ENCODE assay signal across 8 cellular contexts in the genomic region with DNA sequence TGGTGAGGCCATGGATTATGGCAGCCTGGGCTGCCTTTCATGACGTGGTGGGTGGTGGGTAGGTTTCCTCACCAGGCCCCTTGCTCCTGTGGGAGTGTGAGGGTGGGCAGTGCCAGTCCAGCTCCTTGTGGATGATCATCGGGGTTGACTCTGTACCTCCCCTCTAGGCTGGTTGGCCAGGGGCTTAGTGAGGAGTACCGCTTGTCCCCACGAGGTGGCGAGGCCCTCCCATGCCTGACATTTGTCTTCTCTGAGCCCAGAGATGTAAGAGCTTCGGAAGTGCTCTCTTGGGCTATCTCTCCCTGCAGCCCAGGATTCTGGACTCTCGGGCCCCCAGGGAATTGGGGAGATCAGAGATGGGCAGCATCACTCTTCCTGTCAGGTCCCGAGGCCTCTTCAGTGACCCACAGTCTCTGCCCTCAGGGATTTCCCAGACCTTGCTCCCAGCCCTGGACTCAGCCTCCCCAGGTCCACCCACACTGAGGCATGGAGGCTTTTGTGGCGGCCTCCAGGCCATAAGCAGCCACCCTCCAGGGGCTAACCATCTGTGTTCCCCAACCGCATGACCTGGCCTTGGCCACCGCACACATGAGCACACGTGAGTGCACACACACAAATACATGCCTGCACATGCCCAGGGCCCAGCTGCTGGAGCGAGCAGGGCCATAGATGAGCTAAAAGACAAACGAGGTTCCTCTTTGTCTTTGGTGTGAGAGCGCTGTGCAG. TPM values are rescaled to one million over a fixed set of nuclear protein-coding genes. Genes with fewer than 3 reads are reported as not detected.
DNase-seq lines count a peak whose midpoint lies in the region; ATAC-seq and TF ChIP-seq lines count a peak whose summit lies in the region.

No MANE protein-coding gene starts in this region.

- peak; percentile 81 for TF ChIP-seq CTCF in chondrocyte (IDR thresholded peaks at IDR 0.05)
- peak; percentile 49 for TF ChIP-seq CTCF in lower lobe of right lung (IDR thresholded peaks at IDR 0.05)

- H3K9me3 ChIP-seq in lower lobe of right lung (no peaks in the 10 kb centered on the region), aorta (ENCODE audit: control insufficient read depth, low read length) (no peaks in the 10 kb centered on the region)

- no peak overlapping the region for H3K4me3 ChIP-seq in lower lobe of right lung
- no peak overlapping the region for H3K4me3 ChIP-seq in aorta (ENCODE audit: low read length in 2 of 2)

- DNase-seq in NCI-H510A (lab: John Stamatoyannopoulos, UW) (peak; percentile 41), NCI-H510A treated with DMSO at 0.1 percent for 48 hours (lab: John Stamatoyannopoulos, UW) (no peak), HT-29 (ENCODE audit: low spot score) (peak; percentile 76), SK-MEL-5 (ENCODE audit: low read depth, low spot score) (peak; percentile 83), chondrocyte (ENCODE audit: low spot score) (no peak), lower lobe of right lung (no peak), aorta (peak in 1 of 2 donors; percentile 55)

- in situ Hi-C loops in SK-MEL-5 (cut with HindIII; ENCODE audit: low pct_unique_long_range_greater_than_20kb, low sequenced_read_pairs), result no loop called here

- no peaks in the 10 kb centered on the region for H3K4me1 Mint-ChIP-seq in chondrocyte (ENCODE audit: low read depth)

- peaks cover 34% of the 10 kb centered on the region for H3K27me3 Mint-ChIP-seq in chondrocyte (ENCODE audit: low read depth)

- H3K27me3 ChIP-seq in lower lobe of right lung (ENCODE audit: low read depth) (peaks cover 27% of the 10 kb centered on the region), aorta (ENCODE audit: control insufficient read depth in 1 of 2, insufficient read depth in 2 of 2, low read length in 1 of 2) (no peaks in the 10 kb centered on the region)

- H3K4me1 ChIP-seq in lower lobe of right lung (peaks cover 9% of the 10 kb centered on the region), aorta (ENCODE audit: control insufficient read depth in 1 of 2, insufficient read depth in 2 of 2, low read length in 2 of 2) (no peaks in the 10 kb centered on the region)

- H3K27ac ChIP-seq in lower lobe of right lung (no peak overlapping the region), aorta (ENCODE audit: low read depth in 1 of 2, low read length in 2 of 2) (no peak overlapping the region)

- ATAC-seq in GM21526 (IDR thresholded peaks at IDR 0.05; ENCODE audit: low FRiP score, unreplicated experiment) (peak; percentile 66), lower lobe of right lung (peak; percentile 34 to 50), aorta (ENCODE audit: low FRiP score) (peak; percentile 47)

- no peaks in the 10 kb centered on the region for H3K9me3 Mint-ChIP-seq in chondrocyte (ENCODE audit: low read depth)

- intact Hi-C loops in lower lobe of right lung (cut with DNase I), result no loop called here
- intact Hi-C loops in aorta (cut with DNase I), result loop anchor here (2.0 to 10.0 kb wide), 5 partner anchors 79 to 284 kb away; no protein-coding TSS in a partner anchor

- H3K27ac Mint-ChIP-seq in chondrocyte (ENCODE audit: unreplicated experiment), result no peak overlapping the region

- H3K36me3 ChIP-seq in lower lobe of right lung (peaks cover 22% of the 10 kb centered on the region), aorta (ENCODE audit: control insufficient read depth in 1 of 2, insufficient read depth in 2 of 2, low read length in 1 of 2) (no peaks in the 10 kb centered on the region)

- H3K4me3 Mint-ChIP-seq in chondrocyte (ENCODE audit: unreplicated experiment), result no peak overlapping the region

- peaks cover 5% of the 10 kb centered on the region for H3K36me3 Mint-ChIP-seq in chondrocyte (ENCODE audit: low read depth)

- 53 to 55% methylated on average over 15 of the region's 15 CpGs for WGBS in aorta, 2 donors

RNA-seq across cellular contexts. Expression of a gene that starts 6.5 kb away (rescaled TPM):
- 77.8 and 86.8 TPM in 2 replicates for total RNA-seq in HT-29 (2014; rRNA removed; shearing (Covaris generic))
- 191 and 200 TPM in 2 replicates for total RNA-seq in SK-MEL-5 (2014; rRNA removed; shearing (Covaris generic))
- 147 and 149 TPM in 2 replicates for polyA plus RNA-seq in SK-MEL-5 (2015; cell fraction: cytosol; rRNA removed)
- polyA plus RNA-seq in SK-MEL-5 (2015; cell fraction: nucleus; rRNA removed), result 21.2 and 25.9 TPM in 2 replicates
- total RNA-seq in chondrocyte (8.9 to 13.5 TPM (median 12.8 TPM) in 3 replicates), lower lobe of right lung (46.2 TPM), aorta (10 to 100 TPM; 16.1 to 22.4 TPM)
- polyA plus RNA-seq in aorta, result 10 to 100 TPM; 20.4 to 33.1 TPM

RNA-seq across cellular contexts. Expression of a gene that starts 23.6 kb away (rescaled TPM):
- total RNA-seq in HT-29 (2014; rRNA removed; shearing (Covaris generic)), result 0.23 and 1.0 TPM in 2 replicates
- not detected in 2 replicates for total RNA-seq in SK-MEL-5 (2014; rRNA removed; shearing (Covaris generic))
- polyA plus RNA-seq in SK-MEL-5 (2015; cell fraction: cytosol; rRNA removed), result 0.20 TPM in 1 of 2 replicates, not detected in the other
- not detected in 2 replicates for polyA plus RNA-seq in SK-MEL-5 (2015; cell fraction: nucleus; rRNA removed)
- not detected in 3 replicates for total RNA-seq in chondrocyte
- not detected for total RNA-seq in lower lobe of right lung
- total RNA-seq in aorta, result not detected
- polyA plus RNA-seq in aorta, result not detected

Comparison
In these comparisons a context has a peak if more than half of its experiments do, and no peak if none do; other contexts are left out.
1. DNase-seq: peak in NCI-H510A (single experiment), HT-29 (single experiment) and SK-MEL-5 (single experiment); none in NCI-H510A treated with DMSO at 0.1 percent for 48 hours (single experiment), chondrocyte (single experiment) and lower lobe of right lung (single experiment).
2. Peak in every context shown above with its lines, with median percentiles within 50 percentile points of each other: ATAC-seq.